ENCODE assay signal across 15 cellular contexts in genomic region chr11:68406318-68407313, GRCh38. TPM values are rescaled to one million over a fixed set of nuclear protein-coding genes. Genes with fewer than 3 reads are reported as not detected.
A peak's percentile ranks its signal among the peaks of the same experiment; 100 is the strongest.
DNase-seq lines count a peak whose midpoint lies in the region; ATAC-seq and TF ChIP-seq lines count a peak whose summit lies in the region.
"Had no signal": no experiment of that assay in that cellular context is flagged by ENCODE, and none has a peak within 500 bp of the region (broad histone marks: within the 10 kb centered on the region; RNA-seq: fewer than 3 reads in every experiment).

No MANE protein-coding gene starts in this region.

- no peaks in the 10 kb centered on the region for H3K9me2 ChIP-seq in hepatocyte (replicated peaks; ENCODE audit: insufficient read depth)

- no peak overlapping the region for H3K4me2 ChIP-seq in hepatocyte

- no peak for ATAC-seq in sciatic nerve
- ATAC-seq in HG02852 (IDR thresholded peaks at IDR 0.05; ENCODE audit: unreplicated experiment) = no peak
- ATAC-seq: GM12878 had no signal

- intact Hi-C loops in prostate gland (cut with DNase I) = no loop called here
- intact Hi-C loops in sciatic nerve (cut with DNase I) = no loop called here

- TF ChIP-seq CTCF in hepatocyte (IDR thresholded peaks at IDR 0.05; ENCODE audit: poor library complexity) = no peak
- no peak for TF ChIP-seq CTCF in prostate gland (IDR thresholded peaks at IDR 0.05)

- H3K79me2 ChIP-seq in hepatocyte = peaks cover 4% of the 10 kb centered on the region

- H3K27ac ChIP-seq in hepatocyte (peak overlapping the region; percentile 81), prostate gland (peak overlapping the region; percentile 69 to 78)

- H3K4me1 ChIP-seq in hepatocyte (ENCODE audit: insufficient read depth) (peaks cover 6% of the 10 kb centered on the region), prostate gland (replicated peaks) (peaks cover 9% of the 10 kb centered on the region)

- H3K36me3 ChIP-seq in hepatocyte (replicated peaks; ENCODE audit: insufficient read depth, low read depth) (no peaks in the 10 kb centered on the region), prostate gland (peaks cover 7 to 8% of the 10 kb centered on the region in 2 donors)

- H3K9me3 ChIP-seq in hepatocyte (ENCODE audit: low read depth) = no peaks in the 10 kb centered on the region
- no peaks in the 10 kb centered on the region for H3K9me3 ChIP-seq in prostate gland

- no peak overlapping the region for H3K4me3 ChIP-seq in hepatocyte
- H3K4me3 ChIP-seq in prostate gland = no peak overlapping the region
- H3K4me3 ChIP-seq: GM12878 had no signal

- 81% methylated on average over 34 of the region's 34 CpGs for WGBS in hepatocyte (ENCODE audit: low lambda C conversion rate, missing lambda C conversion rate)
- WGBS in prostate gland = 49% methylated on average over 33 of the region's 34 CpGs

- no peak for TF ChIP-seq POLR2A in prostate gland (IDR thresholded peaks at IDR 0.05)

- H2AFZ ChIP-seq in hepatocyte = no peak overlapping the region

- H4K20me1 ChIP-seq in hepatocyte (ENCODE audit: insufficient read depth, poor library complexity, severe bottlenecking) = no peaks in the 10 kb centered on the region

- H3K27me3 ChIP-seq in hepatocyte (no peaks in the 10 kb centered on the region), prostate gland (replicated peaks; ENCODE audit: insufficient read depth) (no peaks in the 10 kb centered on the region)

- DNase-seq in DMS53 (lab: John Stamatoyannopoulos, UW) (peak; percentile 97), NCI-H748 (lab: John Stamatoyannopoulos, UW; ENCODE audit: unreplicated experiment) (peak; percentile 37), hepatocyte (ENCODE audit: low spot score) (peak; percentile 42), prostate gland (ENCODE audit: low spot score) (peak; percentile 81), sciatic nerve (ENCODE audit: low spot score) (no peak), AML-193 (lab: John Stamatoyannopoulos, UW) (no peak), islet precursor cell (no peak)
- DNase-seq: activated CD4-positive, alpha-beta T cell treated with anti-CD3 and anti-CD28 coated beads, Interleukin-2, amount 50 U/mL, for 48 hours; activated T-cell treated with anti-CD3 and anti-CD28 coated beads, Interleukin-2, amount 50 U/mL, for 1 hour; cortex of kidney; GDM1; mammary epithelial cell; NCI-H82 had no signal

RNA-seq across cellular contexts. Expression of gene PPP6R3, which starts 53.9 kb away (rescaled TPM):
- total RNA-seq in hepatocyte (108 and 126 TPM in 2 replicates), prostate gland (100 to 1,000 TPM; 118 to 146 TPM), sciatic nerve (121 TPM)
- 31.5 and 57.3 TPM in 2 replicates for polyA plus RNA-seq in hepatocyte

Comparison
In these comparisons a context has a peak if more than half of its experiments do, and no peak if none do; other contexts are left out.
1. DNase-seq: peak in DMS53 (single experiment), NCI-H748 (single experiment), hepatocyte (single experiment) and prostate gland (single experiment); none in sciatic nerve (single experiment), AML-193 (0 of 2) and islet precursor cell (single experiment).